Comparison of ENCODE assay signal across 8 cellular contexts in genomic region chr7:44491229-44491628, GRCh38. TPM values are rescaled to one million over a fixed set of nuclear protein-coding genes. Genes with fewer than 3 reads are reported as not detected.
DNase-seq lines count a peak whose midpoint lies in the region; ATAC-seq, FAIRE-seq and TF ChIP-seq lines count a peak whose summit lies in the region.

No MANE protein-coding gene starts in this region.

- ATAC-seq in gastrocnemius medialis (no peak), GM18502 (IDR thresholded peaks at IDR 0.05; ENCODE audit: poor library complexity, unreplicated experiment) (no peak), HG03342 (IDR thresholded peaks at IDR 0.05; ENCODE audit: unreplicated experiment) (no peak), GM21576 (IDR thresholded peaks at IDR 0.05; ENCODE audit: unreplicated experiment) (no peak)

- peak overlapping the region; percentile 89 for H3K4me3 ChIP-seq in SK-N-MC
- H3K4me3 ChIP-seq in fibroblast of mammary gland (ENCODE audit: control insufficient read depth, low read depth, low read length), result peak overlapping the region; percentile 89
- peak overlapping the region; percentile 76 to 96 (median 88) for H3K4me3 ChIP-seq in gastrocnemius medialis

- DNase-seq in GM19239 (ENCODE audit: insufficient read length, low spot score) (no peak), SK-N-MC (ENCODE audit: low read depth, low spot score) (no peak), fibroblast of mammary gland (ENCODE audit: low read depth) (no peak), gastrocnemius medialis (no peak), NCI-H2107 (lab: John Stamatoyannopoulos, UW) (no peak)

- TF ChIP-seq POLR2A in gastrocnemius medialis (IDR thresholded peaks at IDR 0.05), result no peak

- H3K9me3 ChIP-seq in SK-N-MC (ENCODE audit: low read depth, low read length) (no peaks in the 10 kb centered on the region), gastrocnemius medialis (no peaks in the 10 kb centered on the region)

- peaks cover 32 to 33% of the 10 kb centered on the region in 2 donors for H3K4me1 ChIP-seq in gastrocnemius medialis

- H3K27ac ChIP-seq in SK-N-MC (peak overlapping the region; percentile 89), gastrocnemius medialis (peak overlapping the region; percentile 90 to 99 (median 96))

- H3K27me3 ChIP-seq in gastrocnemius medialis, result no peaks in the 10 kb centered on the region

- intact Hi-C loops in gastrocnemius medialis (cut with DNase I; ENCODE audit: low total_unique reads), result loop anchor here (2.0 to 10.0 kb wide), 5 partner anchors 84 to 616 kb away; partner anchors contain the start of genes H2AZ2 and POLD2

- peak; percentile 18 for FAIRE-seq in GM19239 (lab: Jason Lieb, UNC)

- in situ Hi-C loops in gastrocnemius medialis (cut with MboI; ENCODE audit: low sequenced_read_pairs in 4 of 4), result loop anchor here in 2 of 4 donors (25.0 kb wide), 2 partner anchors 254 to 279 kb away; partner anchors contain the start of gene YKT6 (in 1 of the 2)

- H3K36me3 ChIP-seq in SK-N-MC (ENCODE audit: insufficient read depth, low read length) (peaks cover under 1% of the 10 kb centered on the region; the same call in 1 of the 2 replicates), gastrocnemius medialis (no peaks in the 10 kb centered on the region)

- peak overlapping the region; percentile 96 for H3K9ac ChIP-seq in SK-N-MC (ENCODE audit: insufficient read length)

- no peak for TF ChIP-seq CTCF in fibroblast of mammary gland (conservative IDR thresholded peaks at IDR 0.05; ENCODE audit: control insufficient read depth, insufficient read depth, low read depth, low read length)
- TF ChIP-seq CTCF in gastrocnemius medialis (IDR thresholded peaks at IDR 0.05 in 4 of 5, conservative IDR thresholded peaks at IDR 0.05 in 1 of 5), result no peak

RNA-seq across cellular contexts. Expression of gene NUDCD3, which starts 0.8 kb away (rescaled TPM):
- total RNA-seq in gastrocnemius medialis, result 10 to 100 TPM; 76.2 to 93.4 (median 77.0) TPM

RNA-seq across cellular contexts. Expression of gene NPC1L1, which starts 49.9 kb away (rescaled TPM):
- under 1 TPM in 2 of 4 donors, not detected in 2; 0.04 to 0.07 TPM for total RNA-seq in gastrocnemius medialis
